Comparison of ENCODE assay signal across 8 cellular contexts in genomic region chr11:318796-319464, GRCh38. TPM values are rescaled to one million over a fixed set of nuclear protein-coding genes. Genes with fewer than 3 reads are reported as not detected.
A peak's percentile ranks its signal among the peaks of the same experiment; 100 is the strongest.
DNase-seq lines count a peak whose midpoint lies in the region; ATAC-seq and TF ChIP-seq lines count a peak whose summit lies in the region.
"Not testable (repeated sequence)": the region's sequence is repeated elsewhere in the genome, so short reads cannot be mapped to it uniquely, and the experiment has no call there.

No MANE protein-coding gene starts in this region.

- POLR2A ChIA-PET in A673 (lab: Charles Lee; ENCODE audit: low non-redundant PET), result not testable (repeated sequence)

- H3K27me3 Mint-ChIP-seq in brain, result peaks cover 43% of the 10 kb centered on the region

- peak; percentile 10 for ATAC-seq in GM21360 (IDR thresholded peaks at IDR 0.05; ENCODE audit: unreplicated experiment)
- ATAC-seq in HG03432 (IDR thresholded peaks at IDR 0.05; ENCODE audit: unreplicated experiment), result peak; percentile 25
- peak; percentile 15 for ATAC-seq in foreskin keratinocyte
- peak; percentile 43 for ATAC-seq in mucosa of descending colon

- not testable (repeated sequence) for H3K27ac ChIP-seq in A673 (ENCODE audit: low read depth, low read length, poor library complexity, severe bottlenecking); foreskin keratinocyte
- peak overlapping the region; percentile 67 to 99 (median 95) for H3K27ac ChIP-seq in skin epidermis

- not testable (repeated sequence) for H3K9me3 Mint-ChIP-seq in brain

- H3K9me3 ChIP-seq in A673 (ENCODE audit: low read depth, low read length, poor library complexity, severe bottlenecking); mucosa of descending colon: not testable (repeated sequence)

- peak overlapping the region; percentile 54 for H3K4me3 ChIP-seq in A673 (ENCODE audit: low read depth, low read length, poor library complexity, severe bottlenecking)
- not testable (repeated sequence) for H3K4me3 ChIP-seq in mucosa of descending colon
- H3K4me3 ChIP-seq in skin epidermis, result peak overlapping the region; percentile 39 to 72 (median 64)

- CTCF ChIA-PET in A673 (lab: Charles Lee), result not testable (repeated sequence)

- intact Hi-C loops in A673 (cut with micrococcal nuclease; ENCODE audit: unreplicated experiment); mucosa of descending colon (cut with DNase I, micrococcal nuclease): not testable (repeated sequence)

- BruUV-seq in A673 (replicated peaks; lab: Mats Ljungman, UMichigan), result not testable (repeated sequence)

- not testable (repeated sequence) for H3K36me3 ChIP-seq in A673 (ENCODE audit: insufficient read depth, low read length, poor library complexity, severe bottlenecking); mucosa of descending colon (ENCODE audit: low read depth)

- H3K36me3 Mint-ChIP-seq in brain, result not testable (repeated sequence)

- not testable (repeated sequence) for DNase-seq in A673 (ENCODE audit: low spot score); foreskin keratinocyte
- DNase-seq in activated CD4-positive, CD25-positive, alpha-beta regulatory T cell treated with anti-CD3 and anti-CD28 coated beads, Interleukin-2, amount 50 U/mL, for 72 hours, result peak; percentile 43
- peak in 1 of 3 donors; percentile 65 for DNase-seq in mucosa of descending colon

- TF ChIP-seq CTCF in A673 (conservative IDR thresholded peaks at IDR 0.05; ENCODE audit: low read depth, low read length); brain (conservative IDR thresholded peaks at IDR 0.05); foreskin keratinocyte (conservative IDR thresholded peaks at IDR 0.05); mucosa of descending colon (IDR thresholded peaks at IDR 0.05): not testable (repeated sequence)

- not testable (repeated sequence) for H3K27me3 ChIP-seq in A673 (replicated peaks; ENCODE audit: insufficient read depth, low read depth, low read length, poor library complexity); foreskin keratinocyte

- H3K4me1 Mint-ChIP-seq in brain, result peaks cover 35% of the 10 kb centered on the region

- H3K4me3 Mint-ChIP-seq in brain, result peak overlapping the region in 3 of 5 experiments; percentile 83 to 91 (median 89)

- not testable (repeated sequence) for H3K4me1 ChIP-seq in A673 (ENCODE audit: insufficient read depth, low read length, poor library complexity, severe bottlenecking)
- H3K4me1 ChIP-seq in foreskin keratinocyte (peaks cover 16% of the 10 kb centered on the region), mucosa of descending colon (ENCODE audit: low read depth) (peaks cover 19% of the 10 kb centered on the region)

- peak overlapping the region in 2 of 5 experiments; percentile 88 to 97 for H3K27ac Mint-ChIP-seq in brain

RNA-seq across cellular contexts. Expression of gene IFITM3, which starts 1.7 kb away (rescaled TPM):
- total RNA-seq in A673 (2021) (87.6 and 99.8 TPM in 2 replicates), foreskin keratinocyte (934 and 1,022 TPM in 2 replicates), mucosa of descending colon (100 to 1,000 TPM in 2 of 3 donors, 10 to 100 TPM in 1; 76.1 to 410 (median 353) TPM)
- polyA plus RNA-seq in brain (ENCODE audit: insufficient read depth, low read depth, low replicate concordance) (304 TPM), foreskin keratinocyte (1,963 and 2,381 TPM in 2 replicates)

RNA-seq across cellular contexts. Expression of gene IFITM1, which starts 5.1 kb away (rescaled TPM):
- total RNA-seq in A673 (2021) (24.4 and 34.1 TPM in 2 replicates), foreskin keratinocyte (399 and 491 TPM in 2 replicates), mucosa of descending colon (100 to 1,000 TPM in 1 of 3 donors, 10 to 100 TPM in 2; 80.2 to 182 (median 87.3) TPM)
- polyA plus RNA-seq in brain (ENCODE audit: insufficient read depth, low read depth, low replicate concordance) (147 TPM), foreskin keratinocyte (615 and 795 TPM in 2 replicates)

RNA-seq across cellular contexts. Expression of gene IFITM2, which starts 11.3 kb away (rescaled TPM):
- total RNA-seq in A673 (2021) (23.3 and 25.5 TPM in 2 replicates), foreskin keratinocyte (224 and 342 TPM in 2 replicates), mucosa of descending colon (100 to 1,000 TPM in 2 of 3 donors, 10 to 100 TPM in 1; 57.2 to 254 (median 111) TPM)
- polyA plus RNA-seq in brain (ENCODE audit: insufficient read depth, low read depth, low replicate concordance) (126 TPM), foreskin keratinocyte (39.8 and 55.8 TPM in 2 replicates)

RNA-seq across cellular contexts. Expression of gene IFITM5, which starts 19.6 kb away (rescaled TPM):
- total RNA-seq in A673 (2021), result not detected in 2 replicates
- not detected for polyA plus RNA-seq in brain (ENCODE audit: insufficient read depth, low read depth, low replicate concordance)
- not detected in 2 replicates for total RNA-seq in foreskin keratinocyte
- not detected in 2 replicates for polyA plus RNA-seq in foreskin keratinocyte
- total RNA-seq in mucosa of descending colon, result not detected

RNA-seq across cellular contexts. Expression of gene PGGHG, which starts 30.0 kb away (rescaled TPM):
- total RNA-seq in A673 (2021), result 5.4 and 8.6 TPM in 2 replicates
- 1.0 TPM for polyA plus RNA-seq in brain (ENCODE audit: insufficient read depth, low read depth, low replicate concordance)
- 7.3 and 12.3 TPM in 2 replicates for total RNA-seq in foreskin keratinocyte
- 7.5 and 10.2 TPM in 2 replicates for polyA plus RNA-seq in foreskin keratinocyte
- total RNA-seq in mucosa of descending colon, result 10 to 100 TPM; 21.2 to 37.1 (median 29.7) TPM
